ENCODE assay signal across 16 cellular contexts in the genomic region with DNA sequence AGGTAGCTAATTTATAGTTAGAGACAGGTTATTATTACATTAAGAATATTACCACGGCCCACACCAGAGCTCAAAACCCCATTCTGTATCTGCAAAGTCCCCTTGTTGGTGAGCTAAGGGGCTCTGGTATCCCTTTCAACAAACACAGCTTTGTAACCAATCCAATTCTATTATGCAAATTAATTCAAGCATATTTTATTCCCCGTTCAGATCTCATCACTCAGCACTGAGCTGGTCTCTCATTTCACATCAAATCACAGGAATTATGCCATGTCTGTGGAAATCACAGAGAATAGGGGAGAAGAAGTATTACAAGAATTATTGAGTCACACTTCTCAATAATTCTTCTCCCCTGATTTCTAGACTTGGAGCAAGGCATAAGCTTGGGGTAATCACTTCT.
"Had no signal": no experiment of that assay in that cellular context is flagged by ENCODE, and none has a peak within 500 bp of the region (broad histone marks: within the 10 kb centered on the region; RNA-seq: fewer than 3 reads in every experiment).

No MANE protein-coding gene starts in this region.

- H3K27ac ChIP-seq: breast epithelium, esophagus squamous epithelium, neutrophil, prostate gland, right lobe of liver, suprapubic skin, upper lobe of right lung had no signal

- DNase-seq: activated CD4-positive, alpha-beta T cell treated with anti-CD3 and anti-CD28 coated beads, Interleukin-2, amount 50 U/mL, for 1 hour; activated effector memory CD4-positive, alpha-beta T cell treated with Interleukin-2 at 50 U/mL for 16 hours; activated T-cell treated with anti-CD3 and anti-CD28 coated beads, Interleukin-2, amount 50 U/mL, for 24 hours; esophagus squamous epithelium; right lobe of liver; stimulated activated CD4-positive, alpha-beta T cell treated with anti-CD3 and anti-CD28 coated beads, Interleukin-2, amount 100 ng/mL, for 24 hours; stimulated activated naive CD4-positive, alpha-beta T cell; SW 1271; upper lobe of right lung had no signal

- H3K9me3 ChIP-seq: breast epithelium, esophagus squamous epithelium, neutrophil, prostate gland, right lobe of liver, suprapubic skin, upper lobe of right lung had no signal

- H3K27ac Mint-ChIP-seq: activated naive CD4-positive, alpha-beta T cell treated with anti-CD3 and anti-CD28 coated beads, Interleukin-2, amount 50 U/mL, for 72 hours; activated T-cell treated with anti-CD3 and anti-CD28 coated beads, Interleukin-2, amount 50 U/mL, for 24 hours; mesothelial cell of epicardium; T-helper 2 cell treated with Interferon-gamma antibody and Interleukin-4, amounts not matched to agents 5 μg/mL and 100 μg/mL, for 36 hours had no signal

- ATAC-seq: activated naive CD4-positive, alpha-beta T cell treated with anti-CD3 and anti-CD28 coated beads, Interleukin-2, amount 50 U/mL, for 72 hours; right lobe of liver; upper lobe of right lung had no signal

- H3K4me3 Mint-ChIP-seq: activated T-cell treated with anti-CD3 and anti-CD28 coated beads, Interleukin-2, amount 50 U/mL, for 24 hours; mesothelial cell of epicardium; T-helper 2 cell treated with Interferon-gamma antibody and Interleukin-4, amounts not matched to agents 5 μg/mL and 100 μg/mL, for 36 hours had no signal

- H3K27me3 Mint-ChIP-seq: activated T-cell treated with anti-CD3 and anti-CD28 coated beads, Interleukin-2, amount 50 U/mL, for 24 hours had no signal

- H3K27me3 ChIP-seq: breast epithelium, esophagus squamous epithelium, neutrophil, right lobe of liver, suprapubic skin, upper lobe of right lung had no signal
